Comparison of ENCODE assay signal across 15 cellular contexts in the genomic region with DNA sequence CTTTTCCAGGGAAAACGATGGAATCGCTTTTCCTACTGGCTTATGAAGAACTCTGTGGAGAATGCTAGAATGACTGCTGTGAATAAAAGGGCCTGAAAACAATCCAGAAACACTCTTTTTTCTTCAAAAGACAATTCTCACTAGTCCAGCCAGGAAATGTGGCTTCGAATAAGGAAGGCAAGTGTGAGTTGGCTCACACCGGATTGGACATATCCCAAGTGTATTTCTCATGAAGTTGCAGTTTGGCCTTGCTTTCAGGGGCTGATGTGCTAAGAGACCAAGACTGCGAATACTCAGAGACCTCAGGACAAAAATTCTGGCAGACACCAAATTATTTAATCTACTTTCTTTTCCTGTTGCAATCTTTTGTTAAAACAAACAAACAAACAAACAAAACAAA. TPM values are rescaled to one million over a fixed set of nuclear protein-coding genes. Genes with fewer than 3 reads are reported as not detected.
DNase-seq lines count a peak whose midpoint lies in the region; ATAC-seq, FAIRE-seq and TF ChIP-seq lines count a peak whose summit lies in the region.
"Had no signal": no experiment of that assay in that cellular context is flagged by ENCODE, and none has a peak within 500 bp of the region (broad histone marks: within the 10 kb centered on the region; RNA-seq: fewer than 3 reads in every experiment).

No MANE protein-coding gene starts in this region.

- H3K27ac Mint-ChIP-seq in astrocyte (ENCODE audit: unreplicated experiment) (no peak overlapping the region), neural progenitor cell (no peak overlapping the region)
- H3K27ac Mint-ChIP-seq in stimulated activated memory B cell treated with anti-CD40 and anti-IgM and Interleukin-4, amounts not matched to agents 10 μg/mL and 1 μg/mL and 100 μg/mL, for 72 hours = no peak overlapping the region
- H3K27ac Mint-ChIP-seq: activated naive CD4-positive, alpha-beta T cell treated with anti-CD3 and anti-CD28 coated beads, Interleukin-2, amount 50 U/mL, for 72 hours; CD4-positive, alpha-beta T cell had no signal

- TF ChIP-seq CTCF in astrocyte (IDR thresholded peaks at IDR 0.05; ENCODE audit: insufficient read depth, low read depth, low read length) (no peak), neural progenitor cell (IDR thresholded peaks at IDR 0.05) (no peak)

- H3K27me3 ChIP-seq in astrocyte (ENCODE audit: insufficient read depth, low read length) (no peaks in the 10 kb centered on the region), neural progenitor cell (no peaks in the 10 kb centered on the region)
- H3K27me3 ChIP-seq: Peyer's patch had no signal

- H3F3A ChIP-seq in neural progenitor cell (ENCODE audit: low read depth) = peaks cover 6% of the 10 kb centered on the region

- no peak for ATAC-seq in stimulated activated memory B cell treated with anti-CD40 and anti-IgM and Interleukin-4, amounts not matched to agents 10 μg/mL and 1 μg/mL and 100 μg/mL, for 72 hours
- ATAC-seq in GM21360 (IDR thresholded peaks at IDR 0.05; ENCODE audit: unreplicated experiment) = no peak
- no peak for ATAC-seq in HG02623 (IDR thresholded peaks at IDR 0.05; ENCODE audit: unreplicated experiment)
- ATAC-seq: activated naive CD4-positive, alpha-beta T cell treated with anti-CD3 and anti-CD28 coated beads, Interleukin-2, amount 50 U/mL, for 72 hours; lower lobe of right lung had no signal

- H3K4me3 ChIP-seq in astrocyte (ENCODE audit: insufficient read depth, low read depth, low read length) (no peak overlapping the region), neural progenitor cell (no peak overlapping the region)
- H3K4me3 ChIP-seq: lower lobe of right lung, Peyer's patch had no signal

- H3K4me3 Mint-ChIP-seq in astrocyte (ENCODE audit: unreplicated experiment) (no peak overlapping the region), neural progenitor cell (no peak overlapping the region)
- H3K4me3 Mint-ChIP-seq in stimulated activated memory B cell treated with anti-CD40 and anti-IgM and Interleukin-4, amounts not matched to agents 10 μg/mL and 1 μg/mL and 100 μg/mL, for 72 hours = no peak overlapping the region
- H3K4me3 Mint-ChIP-seq: CD4-positive, alpha-beta T cell had no signal

- H3K9me3 Mint-ChIP-seq in astrocyte (ENCODE audit: unreplicated experiment) (no peaks in the 10 kb centered on the region), neural progenitor cell (no peaks in the 10 kb centered on the region)
- peaks cover 3% of the 10 kb centered on the region for H3K9me3 Mint-ChIP-seq in stimulated activated memory B cell treated with anti-CD40 and anti-IgM and Interleukin-4, amounts not matched to agents 10 μg/mL and 1 μg/mL and 100 μg/mL, for 72 hours

- H3K27me3 Mint-ChIP-seq in astrocyte (ENCODE audit: low read depth, unreplicated experiment) (no peaks in the 10 kb centered on the region), neural progenitor cell (ENCODE audit: insufficient read depth, low read depth) (no peaks in the 10 kb centered on the region)
- H3K27me3 Mint-ChIP-seq in stimulated activated memory B cell treated with anti-CD40 and anti-IgM and Interleukin-4, amounts not matched to agents 10 μg/mL and 1 μg/mL and 100 μg/mL, for 72 hours = no peaks in the 10 kb centered on the region
- H3K27me3 Mint-ChIP-seq: CD4-positive, alpha-beta T cell had no signal

- H4K20me1 ChIP-seq in astrocyte (ENCODE audit: insufficient read depth, low read length) (no peaks in the 10 kb centered on the region), neural progenitor cell (ENCODE audit: low read depth) (peaks cover 24% of the 10 kb centered on the region)

- H3K36me3 Mint-ChIP-seq in astrocyte (ENCODE audit: low read depth, unreplicated experiment) (peaks cover 4% of the 10 kb centered on the region), neural progenitor cell (peaks cover 16% of the 10 kb centered on the region)
- no peaks in the 10 kb centered on the region for H3K36me3 Mint-ChIP-seq in stimulated activated memory B cell treated with anti-CD40 and anti-IgM and Interleukin-4, amounts not matched to agents 10 μg/mL and 1 μg/mL and 100 μg/mL, for 72 hours
- H3K36me3 Mint-ChIP-seq: activated naive CD4-positive, alpha-beta T cell treated with anti-CD3 and anti-CD28 coated beads, Interleukin-2, amount 50 U/mL, for 72 hours had no signal

- H3K9me3 ChIP-seq in astrocyte (ENCODE audit: insufficient read depth, low read depth, low read length) (no peaks in the 10 kb centered on the region), neural progenitor cell (ENCODE audit: low read depth) (no peaks in the 10 kb centered on the region)
- H3K9me3 ChIP-seq: lower lobe of right lung, Peyer's patch had no signal

- peaks cover 10% of the 10 kb centered on the region for H3K4me1 Mint-ChIP-seq in astrocyte (ENCODE audit: low read depth, unreplicated experiment)
- peaks cover 18% of the 10 kb centered on the region for H3K4me1 Mint-ChIP-seq in neural progenitor cell
- no peaks in the 10 kb centered on the region for H3K4me1 Mint-ChIP-seq in stimulated activated memory B cell treated with anti-CD40 and anti-IgM and Interleukin-4, amounts not matched to agents 10 μg/mL and 1 μg/mL and 100 μg/mL, for 72 hours

- peak; percentile 61 for DNase-seq in astrocyte (ENCODE audit: low read depth)
- peak; percentile 38 for DNase-seq in foreskin melanocyte
- no peak for DNase-seq in neural progenitor cell (ENCODE audit: low spot score)
- DNase-seq in epidermal melanocyte (ENCODE audit: insufficient read length, low spot score) = no peak
- DNase-seq: activated CD4-positive, CD25-positive, alpha-beta regulatory T cell treated with anti-CD3 and anti-CD28 coated beads, Interleukin-2, amount 50 U/mL, for 72 hours; CD4-positive, alpha-beta T cell; lower lobe of right lung; NCI-H2081 treated with DMSO at 0.1 percent for 48 hours; NCI-H774; Peyer's patch had no signal

- H2AFZ ChIP-seq in astrocyte (ENCODE audit: low read depth, low read length) (no peak overlapping the region), neural progenitor cell (replicated peaks) (no peak overlapping the region)

- H3K27ac ChIP-seq in astrocyte (ENCODE audit: low read depth, low read length) (no peak overlapping the region), neural progenitor cell (peak overlapping the region; percentile 20)
- H3K27ac ChIP-seq: lower lobe of right lung, Peyer's patch had no signal

- peaks cover 9% of the 10 kb centered on the region for H3K79me2 ChIP-seq in astrocyte (ENCODE audit: insufficient read depth, low read length)
- peaks cover 98% of the 10 kb centered on the region for H3K79me2 ChIP-seq in neural progenitor cell (ENCODE audit: low read depth)

- H3K36me3 ChIP-seq in astrocyte (ENCODE audit: insufficient read depth, low read length) (no peaks in the 10 kb centered on the region), neural progenitor cell (no peaks in the 10 kb centered on the region)
- H3K36me3 ChIP-seq: lower lobe of right lung, Peyer's patch had no signal

- H3K4me2 ChIP-seq in astrocyte (ENCODE audit: low read length) = no peak overlapping the region
- peak overlapping the region; percentile 16 for H3K4me2 ChIP-seq in neural progenitor cell

- FAIRE-seq in astrocyte (lab: Jason Lieb, UNC) = no peak

- H3K4me1 ChIP-seq in astrocyte (ENCODE audit: insufficient read depth, low read length) (peaks cover 5% of the 10 kb centered on the region), neural progenitor cell (peaks cover 35% of the 10 kb centered on the region)
- H3K4me1 ChIP-seq: Peyer's patch had no signal

- H3K9ac ChIP-seq in astrocyte (ENCODE audit: low read length) = no peak overlapping the region
- H3K9ac ChIP-seq in neural progenitor cell = no peak overlapping the region

RNA-seq across cellular contexts. Expression of gene FIGN, which starts 54.0 kb away (rescaled TPM):
- total RNA-seq in astrocyte (25.9 and 30.3 TPM in 2 replicates), neural progenitor cell (ENCODE audit: low replicate concordance) (27.7 and 41.1 TPM in 2 replicates)
- total RNA-seq: activated naive CD4-positive, alpha-beta T cell treated with anti-CD3 and anti-CD28 coated beads, Interleukin-2, amount 50 U/mL, for 72 hours; CD4-positive, alpha-beta T cell; T-helper 1 cell treated with Interleukin-12 subunit alpha and Interleukin-12 subunit beta and Interleukin-4 antibody, amounts not matched to agents 30 ng/mL and 1 ng/mL, for 36 hours had no signal

Comparison
In these comparisons a context has a peak if more than half of its experiments do, and no peak if none do; other contexts are left out.
1. DNase-seq: peak in astrocyte (single experiment) and foreskin melanocyte (single experiment); none in neural progenitor cell (single experiment) and epidermal melanocyte (single experiment).